ENCODE assay signal across 8 cellular contexts in genomic region chr12:112107728-112108447, GRCh38. TPM values are rescaled to one million over a fixed set of nuclear protein-coding genes. Genes with fewer than 3 reads are reported as not detected.
DNase-seq lines count a peak whose midpoint lies in the region; ATAC-seq and TF ChIP-seq lines count a peak whose summit lies in the region.

No MANE protein-coding gene starts in this region.

- 2% methylated on average over 22 of the region's 23 CpGs for WGBS in prostate gland

- intact Hi-C loops in left cardiac atrium (cut with DNase I) (no loop called here), prostate gland (cut with DNase I) (no loop called here)

- peaks cover 5% of the 10 kb centered on the region for H3K4me1 ChIP-seq in prostate gland (replicated peaks)

- TF ChIP-seq POLR2A in prostate gland (IDR thresholded peaks at IDR 0.05), result no peak

- no peaks in the 10 kb centered on the region for H3K36me3 ChIP-seq in prostate gland

- peak overlapping the region; percentile 66 to 76 for H3K4me3 ChIP-seq in prostate gland

- no peaks in the 10 kb centered on the region for H3K9me3 ChIP-seq in prostate gland

- H3K36me3 Mint-ChIP-seq in activated T-cell treated with anti-CD3 and anti-CD28 coated beads, Interleukin-2, amount 50 U/mL, for 72 hours (ENCODE audit: insufficient read depth in 2 of 2), result peaks cover 0 to 13% of the 10 kb centered on the region in 2 donors

- peaks cover 75% of the 10 kb centered on the region for H3K4me1 Mint-ChIP-seq in activated T-cell treated with anti-CD3 and anti-CD28 coated beads, Interleukin-2, amount 50 U/mL, for 72 hours (ENCODE audit: low read depth)

- TF ChIP-seq CTCF in prostate gland (IDR thresholded peaks at IDR 0.05), result no peak

- no peak for ATAC-seq in activated T-cell treated with anti-CD3 and anti-CD28 coated beads, Interleukin-2, amount 50 U/mL, for 72 hours (replicated peaks in 1 of 2)
- ATAC-seq in left cardiac atrium, result peak; percentile 5 to 32

- peak overlapping the region; percentile 94 to 95 for H3K4me3 Mint-ChIP-seq in activated T-cell treated with anti-CD3 and anti-CD28 coated beads, Interleukin-2, amount 50 U/mL, for 72 hours

- peak overlapping the region; percentile 97 for H3K27ac Mint-ChIP-seq in activated T-cell treated with anti-CD3 and anti-CD28 coated beads, Interleukin-2, amount 50 U/mL, for 72 hours

- peak overlapping the region; percentile 93 to 96 for H3K27ac ChIP-seq in prostate gland

- H3K9me3 Mint-ChIP-seq in activated T-cell treated with anti-CD3 and anti-CD28 coated beads, Interleukin-2, amount 50 U/mL, for 72 hours, result no peaks in the 10 kb centered on the region

- H3K27me3 Mint-ChIP-seq in activated T-cell treated with anti-CD3 and anti-CD28 coated beads, Interleukin-2, amount 50 U/mL, for 72 hours (ENCODE audit: low read depth), result no peaks in the 10 kb centered on the region

- peak; percentile 74 for DNase-seq in DMS53 (lab: John Stamatoyannopoulos, UW)
- no peak for DNase-seq in DMS53 treated with DMSO at 0.1 percent for 48 hours (lab: John Stamatoyannopoulos, UW; ENCODE audit: unreplicated experiment)
- DNase-seq in KG1 (lab: John Stamatoyannopoulos, UW), result peak; percentile 28
- DNase-seq in activated T-cell treated with anti-CD3 and anti-CD28 coated beads, Interleukin-2, amount 50 U/mL, for 72 hours, result no peak
- DNase-seq in left cardiac atrium, result peak; percentile 55
- no peak for DNase-seq in prostate gland (ENCODE audit: low spot score)
- no peak for DNase-seq in amniotic stem cell (lab: John Stamatoyannopoulos, UW)
- DNase-seq in HuH-7.5 (ENCODE audit: low spot score), result no peak

- H3K27me3 ChIP-seq in prostate gland (replicated peaks; ENCODE audit: insufficient read depth), result no peaks in the 10 kb centered on the region

RNA-seq across cellular contexts. Expression of gene NAA25, which starts 0.7 kb away (rescaled TPM):
- 10 to 100 TPM; 36.3 to 47.0 TPM for total RNA-seq in activated T-cell treated with anti-CD3 and anti-CD28 coated beads, Interleukin-2, amount 50 U/mL, for 72 hours
- total RNA-seq in left cardiac atrium (10 to 100 TPM; 11.6 to 17.1 TPM), prostate gland (10 to 100 TPM; 15.5 to 24.0 TPM)

RNA-seq across cellular contexts. Expression of gene TRAFD1, which starts 17.5 kb away (rescaled TPM):
- total RNA-seq in activated T-cell treated with anti-CD3 and anti-CD28 coated beads, Interleukin-2, amount 50 U/mL, for 72 hours, result 10 to 100 TPM; 57.7 to 64.2 TPM
- total RNA-seq in left cardiac atrium (10 to 100 TPM; 18.0 to 18.9 TPM), prostate gland (10 to 100 TPM; 44.8 to 56.4 TPM)

Comparison
In these comparisons a context has a peak if more than half of its experiments do, and no peak if none do; other contexts are left out.
1. DNase-seq: peak in DMS53 (single experiment), KG1 (single experiment) and left cardiac atrium (single experiment); none in DMS53 treated with DMSO at 0.1 percent for 48 hours (single experiment), activated T-cell treated with anti-CD3 and anti-CD28 coated beads, Interleukin-2, amount 50 U/mL, for 72 hours (0 of 2), prostate gland (single experiment), amniotic stem cell (single experiment) and HuH-7.5 (single experiment).
2. ATAC-seq: peak in left cardiac atrium (2 of 2); none in activated T-cell treated with anti-CD3 and anti-CD28 coated beads, Interleukin-2, amount 50 U/mL, for 72 hours (0 of 2).